Comparison of ENCODE assay signal across 22 cellular contexts in the genomic region with DNA sequence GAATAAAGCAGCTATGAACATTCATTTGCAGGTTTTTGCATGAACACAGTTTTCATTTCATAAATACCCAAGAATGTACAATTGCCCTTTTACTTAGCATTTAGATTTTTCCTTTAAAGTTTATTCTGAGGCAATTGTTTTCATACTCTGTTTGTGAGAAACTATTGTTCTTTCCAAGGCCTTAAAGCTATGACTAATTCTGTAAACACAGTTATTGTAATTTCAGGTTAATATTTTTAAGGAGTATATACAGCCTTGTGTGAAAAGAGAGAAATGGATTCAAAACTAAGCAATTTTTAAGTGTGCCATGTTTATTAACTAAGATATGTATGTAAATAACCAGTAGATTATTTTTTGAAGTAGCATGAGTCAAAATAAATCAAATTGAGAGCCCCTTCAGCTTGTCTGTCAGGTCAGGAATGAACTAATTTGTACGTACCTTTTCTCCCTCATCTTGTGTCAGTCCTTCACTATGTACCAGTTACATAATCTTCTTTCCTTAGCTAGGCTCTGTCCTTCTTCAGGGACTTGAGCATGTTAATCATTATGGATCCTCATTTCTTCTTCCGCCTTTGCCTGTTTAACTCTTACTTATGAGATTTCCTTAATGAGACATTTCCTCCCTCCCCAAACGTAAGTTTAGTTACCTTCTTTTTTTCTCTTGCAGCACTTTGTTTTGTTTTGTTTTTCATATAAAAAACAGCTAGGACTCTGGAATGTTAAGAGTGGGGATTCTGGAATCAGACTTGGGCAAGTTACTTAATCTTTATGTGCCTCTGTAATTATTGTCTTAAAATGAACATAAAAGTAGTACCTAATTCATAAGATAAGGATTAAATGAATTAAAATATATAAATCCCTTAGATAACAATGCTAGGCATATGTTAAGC.
DNase-seq lines count a peak whose midpoint lies in the region; TF ChIP-seq lines count a peak whose summit lies in the region.
"Had no signal": no experiment of that assay in that cellular context is flagged by ENCODE, and none has a peak within 500 bp of the region (broad histone marks: within the 10 kb centered on the region; RNA-seq: fewer than 3 reads in every experiment).

No MANE protein-coding gene starts in this region.

- H3K27ac Mint-ChIP-seq in activated naive CD8-positive, alpha-beta T cell treated with anti-CD3 and anti-CD28 coated beads for 36 hours: no peak overlapping the region
- no peak overlapping the region for H3K27ac Mint-ChIP-seq in activated CD4-positive, alpha-beta memory T cell treated with anti-CD3 and anti-CD28 coated beads for 36 hours
- H3K27ac Mint-ChIP-seq: activated CD4-positive, alpha-beta T cell treated with anti-CD3 and anti-CD28 coated beads for 36 hours; B cell; IgD-negative memory B cell had no signal

- TF ChIP-seq CTCF in HEK293 (tag by site-specific recombination; IDR thresholded peaks at IDR 0.05): no peak
- TF ChIP-seq CTCF in OCI-LY3 (IDR thresholded peaks at IDR 0.05; ENCODE audit: low read depth, low read length): no peak
- TF ChIP-seq CTCF in fibroblast of villous mesenchyme (IDR thresholded peaks at IDR 0.05; ENCODE audit: insufficient read depth, low read depth, low read length): no peak

- H4K12ac ChIP-seq in trophoblast cell (ENCODE audit: low read depth, low read length): no peak overlapping the region

- no peak overlapping the region for H2AFZ ChIP-seq in OCI-LY3 (ENCODE audit: low read depth, low read length)
- no peak overlapping the region for H2AFZ ChIP-seq in trophoblast cell (ENCODE audit: insufficient read depth, low read length, poor library complexity)

- H3K4me1 ChIP-seq in HEK293 (ENCODE audit: control insufficient read depth, insufficient read depth, low read length) (peaks cover 30% of the 10 kb centered on the region), OCI-LY3 (ENCODE audit: low read length) (peaks cover 9% of the 10 kb centered on the region), trophoblast cell (ENCODE audit: control insufficient read depth in 1 of 2, insufficient read depth in 2 of 2, low read length in 2 of 2) (no peaks in the 10 kb centered on the region)
- H3K4me1 ChIP-seq: colonic mucosa had no signal

- WGBS in trophoblast cell (ENCODE audit: extremely low coverage, insufficient coverage, insufficient read length): no CpG with 5 or more reads among the region's 3 CpGs

- H4K91ac ChIP-seq in trophoblast cell (ENCODE audit: low read depth, low read length): no peak overlapping the region

- peak overlapping the region; percentile 11; the same call in 1 of the 2 replicates for H3K4me2 ChIP-seq in OCI-LY3 (ENCODE audit: low read length)
- no peak overlapping the region for H3K4me2 ChIP-seq in trophoblast cell (ENCODE audit: low read length)

- H3K79me1 ChIP-seq in trophoblast cell (ENCODE audit: low read length): no peaks in the 10 kb centered on the region

- DNase-seq in fibroblast of villous mesenchyme (ENCODE audit: low read depth): peak; percentile 14
- DNase-seq in renal cortical epithelial cell (ENCODE audit: low read depth): peak; percentile 88
- no peak for DNase-seq in trophoblast cell
- no peak for DNase-seq in foreskin melanocyte
- no peak for DNase-seq in activated naive CD8-positive, alpha-beta T cell treated with anti-CD3 and anti-CD28 coated beads for 36 hours
- no peak for DNase-seq in activated CD4-positive, alpha-beta memory T cell treated with anti-CD3 and anti-CD28 coated beads for 36 hours
- DNase-seq: activated CD4-positive, alpha-beta T cell treated with anti-CD3 and anti-CD28 coated beads for 36 hours; activated CD8-positive, alpha-beta memory T cell treated with anti-CD3 and anti-CD28 coated beads, Interleukin-2, amount 50 U/mL, for 48 hours; activated naive CD4-positive, alpha-beta T cell; colonic mucosa; DMS 273 treated with DMSO at 0.1 percent for 48 hours; NCI-H2029 treated with DMSO at 0.1 percent for 48 hours; NCI-H446 treated with DMSO at 0.1 percent for 48 hours; OCI-M1; stimulated activated naive CD4-positive, alpha-beta T cell; T-helper 9 cell had no signal

- intact Hi-C loops in activated CD4-positive, alpha-beta memory T cell treated with anti-CD3 and anti-CD28 coated beads for 36 hours (cut with micrococcal nuclease): no loop called here

- H3K9me3 ChIP-seq in HEK293 (ENCODE audit: control insufficient read depth, insufficient read depth, low read depth, low read length): no peaks in the 10 kb centered on the region
- no peaks in the 10 kb centered on the region for H3K9me3 ChIP-seq in OCI-LY3 (ENCODE audit: insufficient read depth, low read length)
- no peaks in the 10 kb centered on the region for H3K9me3 ChIP-seq in trophoblast cell (ENCODE audit: insufficient read depth, low read depth, low read length)
- H3K9me3 ChIP-seq: colonic mucosa, SJSA1, tibial nerve had no signal

- H3K14ac ChIP-seq in trophoblast cell (ENCODE audit: low read length): no peak overlapping the region

- no peaks in the 10 kb centered on the region for H3K36me3 ChIP-seq in HEK293 (ENCODE audit: control insufficient read depth in 2 of 2, insufficient read depth in 1 of 2, low read length in 2 of 2)
- H3K36me3 ChIP-seq in OCI-LY3 (replicated peaks; ENCODE audit: low read depth, low read length): no peaks in the 10 kb centered on the region
- no peaks in the 10 kb centered on the region for H3K36me3 ChIP-seq in trophoblast cell (ENCODE audit: control insufficient read depth in 1 of 2, insufficient read depth in 2 of 2, low read length in 2 of 2)
- H3K36me3 ChIP-seq: colonic mucosa, SJSA1, tibial nerve had no signal

- H3K27ac ChIP-seq in HEK293 (ENCODE audit: extremely low read depth, low read depth, low read length) (no peak overlapping the region), OCI-LY3 (ENCODE audit: low read length) (no peak overlapping the region), trophoblast cell (ENCODE audit: low read depth, low read length) (no peak overlapping the region)
- H3K27ac ChIP-seq: colonic mucosa, SJSA1, tibial nerve had no signal

- peaks cover 75% of the 10 kb centered on the region for H4K20me1 ChIP-seq in OCI-LY3 (ENCODE audit: insufficient read depth, low read length)

- H3K27me3 ChIP-seq in OCI-LY3 (ENCODE audit: low read depth, low read length) (no peaks in the 10 kb centered on the region), trophoblast cell (ENCODE audit: insufficient read depth, low read length) (no peaks in the 10 kb centered on the region)
- H3K27me3 ChIP-seq: colonic mucosa, SJSA1, tibial nerve had no signal

- POLR2A ChIA-PET in HEK293 (lab: Yijun Ruan, JAX): no interaction called here
- POLR2A ChIA-PET in activated CD4-positive, alpha-beta memory T cell treated with anti-CD3 and anti-CD28 coated beads for 36 hours (lab: Charles Lee): no interaction called here

- no peak overlapping the region for H2BK120ac ChIP-seq in trophoblast cell (ENCODE audit: insufficient read depth, low read length, poor library complexity)

- H3K4me3 ChIP-seq in HEK293 (ENCODE audit: low read depth, low read length) (no peak overlapping the region), OCI-LY3 (ENCODE audit: low read length) (no peak overlapping the region), fibroblast of villous mesenchyme (ENCODE audit: low read depth, low read length) (no peak overlapping the region), trophoblast cell (ENCODE audit: low read depth, low read length) (no peak overlapping the region)
- H3K4me3 ChIP-seq: colonic mucosa, SJSA1, tibial nerve had no signal

- H3K18ac ChIP-seq in trophoblast cell (ENCODE audit: low read length): no peak overlapping the region

- no peak overlapping the region for H2BK12ac ChIP-seq in trophoblast cell (ENCODE audit: low read length)

- H3K9ac ChIP-seq in OCI-LY3 (ENCODE audit: low read length): no peak overlapping the region
- H3K9ac ChIP-seq in trophoblast cell (ENCODE audit: low read length): no peak overlapping the region

- no peak overlapping the region for H3K4ac ChIP-seq in trophoblast cell (ENCODE audit: low read depth, low read length)

- no peak overlapping the region for H4K8ac ChIP-seq in trophoblast cell (ENCODE audit: low read depth, low read length)

- H3K9me3 Mint-ChIP-seq in activated naive CD8-positive, alpha-beta T cell treated with anti-CD3 and anti-CD28 coated beads for 36 hours: peaks cover 2% of the 10 kb centered on the region
- H3K9me3 Mint-ChIP-seq in activated CD4-positive, alpha-beta memory T cell treated with anti-CD3 and anti-CD28 coated beads for 36 hours: no peaks in the 10 kb centered on the region
- H3K9me3 Mint-ChIP-seq: IgD-negative memory B cell had no signal

- H3K4me1 Mint-ChIP-seq in activated naive CD8-positive, alpha-beta T cell treated with anti-CD3 and anti-CD28 coated beads for 36 hours: peaks cover 45% of the 10 kb centered on the region
- H3K4me1 Mint-ChIP-seq in activated CD4-positive, alpha-beta memory T cell treated with anti-CD3 and anti-CD28 coated beads for 36 hours (ENCODE audit: low read depth): peaks cover 48% of the 10 kb centered on the region

- H3K4me3 Mint-ChIP-seq in activated naive CD8-positive, alpha-beta T cell treated with anti-CD3 and anti-CD28 coated beads for 36 hours: no peak overlapping the region
- H3K4me3 Mint-ChIP-seq in activated CD4-positive, alpha-beta memory T cell treated with anti-CD3 and anti-CD28 coated beads for 36 hours: no peak overlapping the region
- H3K4me3 Mint-ChIP-seq: activated CD4-positive, alpha-beta T cell treated with anti-CD3 and anti-CD28 coated beads for 36 hours; B cell had no signal

- H3K23ac ChIP-seq in trophoblast cell (ENCODE audit: low read length): no peak overlapping the region

- peaks cover 51% of the 10 kb centered on the region for H3K79me2 ChIP-seq in OCI-LY3 (ENCODE audit: low read length)
- peaks cover 3% of the 10 kb centered on the region for H3K79me2 ChIP-seq in trophoblast cell (ENCODE audit: control insufficient read depth, insufficient read depth, low read length, poor library complexity)

- CTCF ChIA-PET in HEK293 (lab: Yijun Ruan, JAX): interaction anchor here (1.0 to 1.3 kb wide), 3 partner anchors 24 to 202 kb away, joined by 3 to 4 read pairs (median 3); no protein-coding TSS in a partner anchor
- CTCF ChIA-PET in activated CD4-positive, alpha-beta memory T cell treated with anti-CD3 and anti-CD28 coated beads for 36 hours (lab: Charles Lee): no interaction called here

- no peak overlapping the region for H2AK5ac ChIP-seq in trophoblast cell (ENCODE audit: low read length)

- peaks cover 10% of the 10 kb centered on the region for H3K36me3 Mint-ChIP-seq in activated naive CD8-positive, alpha-beta T cell treated with anti-CD3 and anti-CD28 coated beads for 36 hours
- peaks cover 1% of the 10 kb centered on the region for H3K36me3 Mint-ChIP-seq in activated CD4-positive, alpha-beta memory T cell treated with anti-CD3 and anti-CD28 coated beads for 36 hours
- H3K36me3 Mint-ChIP-seq: IgD-negative memory B cell had no signal

- H2BK5ac ChIP-seq in trophoblast cell (ENCODE audit: low read depth, low read length, poor library complexity): no peak overlapping the region

- no peaks in the 10 kb centered on the region for H3K27me3 Mint-ChIP-seq in activated naive CD8-positive, alpha-beta T cell treated with anti-CD3 and anti-CD28 coated beads for 36 hours
- H3K27me3 Mint-ChIP-seq in activated CD4-positive, alpha-beta memory T cell treated with anti-CD3 and anti-CD28 coated beads for 36 hours: no peaks in the 10 kb centered on the region
- H3K27me3 Mint-ChIP-seq: activated CD4-positive, alpha-beta T cell treated with anti-CD3 and anti-CD28 coated beads for 36 hours; B cell; IgD-negative memory B cell had no signal

TF ChIP-seq in HEK293, 187 proteins besides CTCF, POLR2A, EP300 and RAD21 (continues in another document):
- TF ChIP-seq ZNF426 (tag by site-specific recombination; IDR thresholded peaks at IDR 0.05): no peak

Comparison
In these comparisons a context has a peak if more than half of its experiments do, and no peak if none do; other contexts are left out.
1. DNase-seq: peak in fibroblast of villous mesenchyme (single experiment) and renal cortical epithelial cell (single experiment); none in trophoblast cell (0 of 2), foreskin melanocyte (single experiment), activated naive CD8-positive, alpha-beta T cell treated with anti-CD3 and anti-CD28 coated beads for 36 hours (single experiment) and activated CD4-positive, alpha-beta memory T cell treated with anti-CD3 and anti-CD28 coated beads for 36 hours (single experiment).